8 cellular contexts compared by ENCODE assay signal in genomic region chr21:36130839-36131238, GRCh38. TPM values are rescaled to one million over a fixed set of nuclear protein-coding genes. Genes with fewer than 3 reads are reported as not detected.
A peak's percentile ranks its signal among the peaks of the same experiment; 100 is the strongest.
DNase-seq lines count a peak whose midpoint lies in the region; ATAC-seq, FAIRE-seq and TF ChIP-seq lines count a peak whose summit lies in the region.
"Not testable (repeated sequence)": the region's sequence is repeated elsewhere in the genome, so short reads cannot be mapped to it uniquely, and the experiment has no call there.

No MANE protein-coding gene starts in this region.

- peaks cover 16% of the 10 kb centered on the region for H3K4me1 ChIP-seq in CD4-positive, alpha-beta memory T cell (ENCODE audit: insufficient read depth, low read length)
- H3K4me1 ChIP-seq in PC-3 (ENCODE audit: insufficient read depth, low read length) = peaks cover 25% of the 10 kb centered on the region
- not testable (repeated sequence) for H3K4me1 ChIP-seq in astrocyte (ENCODE audit: insufficient read depth, low read length)

- TF ChIP-seq CTCF in HFF-Myc (IDR thresholded peaks at IDR 0.05; ENCODE audit: low read depth, low read length, missing control alignments); PC-3 (conservative IDR thresholded peaks at IDR 0.05; ENCODE audit: low read depth, low read length); astrocyte (IDR thresholded peaks at IDR 0.05; ENCODE audit: insufficient read depth, low read depth, low read length); glutamatergic neuron (IDR thresholded peaks at IDR 0.05; ENCODE audit: partially characterized antibody, unreplicated experiment): not testable (repeated sequence)

- H3K9me2 ChIP-seq in PC-3 (replicated peaks; ENCODE audit: low read length) = not testable (repeated sequence)

- intact Hi-C loops in CD4-positive, alpha-beta memory T cell (cut with micrococcal nuclease); PC-3 (cut with micrococcal nuclease): not testable (repeated sequence)

- POLR2A ChIA-PET in CD4-positive, alpha-beta memory T cell (lab: Charles Lee; ENCODE audit: partially characterized antibody) = interaction anchor here (0.6 kb wide), 1 partner anchor 73 kb away, joined by 3 read pairs; no protein-coding TSS in a partner anchor
- POLR2A ChIA-PET in PC-3 (lab: Charles Lee; ENCODE audit: unreplicated experiment) = interaction anchor here (0.6 kb wide), 1 partner anchor 142 kb away, joined by 3 read pairs; no protein-coding TSS in a partner anchor
- POLR2A ChIA-PET in activated CD4-positive, alpha-beta memory T cell treated with anti-CD3 and anti-CD28 coated beads, Interleukin-2, amount 10 ng/mL, durations not matched to agents 7 days and 5 days (lab: Charles Lee) = not testable (repeated sequence)
- POLR2A ChIA-PET in naive thymus-derived CD8-positive, alpha-beta T cell (lab: Charles Lee) = interaction anchor here (0.6 to 0.9 kb wide), 2 partner anchors 43 to 189 kb away, joined by 3 read pairs; partner anchors contain the start of gene MORC3

- peak overlapping the region; percentile 82 to 96 (median 88) for H3K4me3 Mint-ChIP-seq in CD4-positive, alpha-beta memory T cell
- H3K4me3 Mint-ChIP-seq in activated CD4-positive, alpha-beta memory T cell treated with anti-CD3 and anti-CD28 coated beads, Interleukin-2, amount 10 ng/mL, durations not matched to agents 7 days and 5 days = peak overlapping the region; percentile 75
- H3K4me3 Mint-ChIP-seq in astrocyte (ENCODE audit: unreplicated experiment) (peak overlapping the region; percentile 84), glutamatergic neuron (ENCODE audit: unreplicated experiment) (peak overlapping the region; percentile 83)
- H3K4me3 Mint-ChIP-seq in naive thymus-derived CD8-positive, alpha-beta T cell = peak overlapping the region; percentile 84 to 95 (median 92)
- H3K4me3 Mint-ChIP-seq in stimulated activated memory B cell treated with anti-CD40 and anti-IgM and Interleukin-4, amounts not matched to agents 10 μg/mL and 1 μg/mL and 100 μg/mL, for 72 hours = peak overlapping the region; percentile 92

- FAIRE-seq in astrocyte (lab: Jason Lieb, UNC) = not testable (repeated sequence)

- not testable (repeated sequence) for H3K4me3 ChIP-seq in CD4-positive, alpha-beta memory T cell (ENCODE audit: low read length in 2 of 2); astrocyte (ENCODE audit: insufficient read depth, low read depth, low read length)
- H3K4me3 ChIP-seq in HFF-Myc (replicated peaks; ENCODE audit: low read depth, low read length) (peak overlapping the region; percentile 36), PC-3 (ENCODE audit: low read length) (peak overlapping the region; percentile 66)

- peaks cover 14 to 34% (median 25%) of the 10 kb centered on the region in 4 donors for H3K4me1 Mint-ChIP-seq in CD4-positive, alpha-beta memory T cell
- H3K4me1 Mint-ChIP-seq in activated CD4-positive, alpha-beta memory T cell treated with anti-CD3 and anti-CD28 coated beads, Interleukin-2, amount 10 ng/mL, durations not matched to agents 7 days and 5 days = peaks cover 32% of the 10 kb centered on the region
- H3K4me1 Mint-ChIP-seq in astrocyte (ENCODE audit: low read depth, unreplicated experiment); glutamatergic neuron (ENCODE audit: low read depth, unreplicated experiment): not testable (repeated sequence)
- H3K4me1 Mint-ChIP-seq in naive thymus-derived CD8-positive, alpha-beta T cell = peaks cover 27 to 47% (median 33%) of the 10 kb centered on the region in 4 donors
- peaks cover 41% of the 10 kb centered on the region for H3K4me1 Mint-ChIP-seq in stimulated activated memory B cell treated with anti-CD40 and anti-IgM and Interleukin-4, amounts not matched to agents 10 μg/mL and 1 μg/mL and 100 μg/mL, for 72 hours

- peak overlapping the region; percentile 71 for H2AFZ ChIP-seq in PC-3 (ENCODE audit: low read length)
- peak overlapping the region; percentile 52 for H2AFZ ChIP-seq in astrocyte (ENCODE audit: low read depth, low read length)

- not testable (repeated sequence) for H3K36me3 Mint-ChIP-seq in CD4-positive, alpha-beta memory T cell; activated CD4-positive, alpha-beta memory T cell treated with anti-CD3 and anti-CD28 coated beads, Interleukin-2, amount 10 ng/mL, durations not matched to agents 7 days and 5 days (ENCODE audit: low read depth); astrocyte (ENCODE audit: low read depth, unreplicated experiment); glutamatergic neuron (ENCODE audit: unreplicated experiment); naive thymus-derived CD8-positive, alpha-beta T cell; stimulated activated memory B cell treated with anti-CD40 and anti-IgM and Interleukin-4, amounts not matched to agents 10 μg/mL and 1 μg/mL and 100 μg/mL, for 72 hours

- H4K20me1 ChIP-seq in PC-3 (ENCODE audit: low read length); astrocyte (ENCODE audit: insufficient read depth, low read length): not testable (repeated sequence)

- 0 out of 2 replicates have a peak overlapping the region, but pooled peaks have one; percentile 11 for H3K9ac ChIP-seq in PC-3 (ENCODE audit: low read length)
- H3K9ac ChIP-seq in astrocyte (ENCODE audit: low read length) = not testable (repeated sequence)

- peak overlapping the region in 4 of 7 donors; percentile 81 to 95 (median 87) for H3K27ac Mint-ChIP-seq in CD4-positive, alpha-beta memory T cell
- H3K27ac Mint-ChIP-seq in activated CD4-positive, alpha-beta memory T cell treated with anti-CD3 and anti-CD28 coated beads, Interleukin-2, amount 10 ng/mL, durations not matched to agents 7 days and 5 days; astrocyte (ENCODE audit: unreplicated experiment); glutamatergic neuron (ENCODE audit: unreplicated experiment): not testable (repeated sequence)
- H3K27ac Mint-ChIP-seq in naive thymus-derived CD8-positive, alpha-beta T cell = peak overlapping the region in 6 of 10 donors; percentile 10 to 94 (median 78)
- peak overlapping the region; percentile 90 for H3K27ac Mint-ChIP-seq in stimulated activated memory B cell treated with anti-CD40 and anti-IgM and Interleukin-4, amounts not matched to agents 10 μg/mL and 1 μg/mL and 100 μg/mL, for 72 hours

- H3K79me2 ChIP-seq in PC-3 (ENCODE audit: low read length); astrocyte (ENCODE audit: insufficient read depth, low read length): not testable (repeated sequence)

- not testable (repeated sequence) for H3K27ac ChIP-seq in CD4-positive, alpha-beta memory T cell (ENCODE audit: low read depth, low read length); PC-3 (ENCODE audit: low read length); astrocyte (ENCODE audit: low read depth, low read length)

- not testable (repeated sequence) for H3K27me3 Mint-ChIP-seq in CD4-positive, alpha-beta memory T cell; activated CD4-positive, alpha-beta memory T cell treated with anti-CD3 and anti-CD28 coated beads, Interleukin-2, amount 10 ng/mL, durations not matched to agents 7 days and 5 days; glutamatergic neuron (ENCODE audit: unreplicated experiment); naive thymus-derived CD8-positive, alpha-beta T cell; stimulated activated memory B cell treated with anti-CD40 and anti-IgM and Interleukin-4, amounts not matched to agents 10 μg/mL and 1 μg/mL and 100 μg/mL, for 72 hours
- peaks cover 22% of the 10 kb centered on the region for H3K27me3 Mint-ChIP-seq in astrocyte (ENCODE audit: low read depth, unreplicated experiment)

- not testable (repeated sequence) for ATAC-seq in PC-3; naive thymus-derived CD8-positive, alpha-beta T cell; stimulated activated memory B cell treated with anti-CD40 and anti-IgM and Interleukin-4, amounts not matched to agents 10 μg/mL and 1 μg/mL and 100 μg/mL, for 72 hours

- H3K9me3 Mint-ChIP-seq in CD4-positive, alpha-beta memory T cell; activated CD4-positive, alpha-beta memory T cell treated with anti-CD3 and anti-CD28 coated beads, Interleukin-2, amount 10 ng/mL, durations not matched to agents 7 days and 5 days; astrocyte (ENCODE audit: unreplicated experiment); glutamatergic neuron (ENCODE audit: unreplicated experiment); naive thymus-derived CD8-positive, alpha-beta T cell; stimulated activated memory B cell treated with anti-CD40 and anti-IgM and Interleukin-4, amounts not matched to agents 10 μg/mL and 1 μg/mL and 100 μg/mL, for 72 hours: not testable (repeated sequence)

- not testable (repeated sequence) for H3K36me3 ChIP-seq in CD4-positive, alpha-beta memory T cell (ENCODE audit: insufficient read depth, low read length); PC-3 (ENCODE audit: low read depth, low read length); astrocyte (ENCODE audit: insufficient read depth, low read length)

- BruUV-seq in PC-3 (replicated peaks; lab: Mats Ljungman, UMichigan) = not testable (repeated sequence)

- not testable (repeated sequence) for H3K9me3 ChIP-seq in CD4-positive, alpha-beta memory T cell (ENCODE audit: control insufficient read depth in 1 of 2, low read length in 2 of 2); PC-3 (ENCODE audit: low read length); astrocyte (ENCODE audit: insufficient read depth, low read depth, low read length)

- CTCF ChIA-PET in CD4-positive, alpha-beta memory T cell (lab: Charles Lee; ENCODE audit: partially characterized antibody); PC-3 (lab: Charles Lee); activated CD4-positive, alpha-beta memory T cell treated with anti-CD3 and anti-CD28 coated beads, Interleukin-2, amount 10 ng/mL, durations not matched to agents 7 days and 5 days (lab: Charles Lee): not testable (repeated sequence)

- not testable (repeated sequence) for DNase-seq in CD4-positive, alpha-beta memory T cell; HFF-Myc (ENCODE audit: extremely low read depth, low read depth); PC-3; activated CD4-positive, alpha-beta memory T cell treated with anti-CD3 and anti-CD28 coated beads, Interleukin-2, amount 10 ng/mL, durations not matched to agents 7 days and 5 days; astrocyte (ENCODE audit: low read depth); glutamatergic neuron; naive thymus-derived CD8-positive, alpha-beta T cell

- H3F3A ChIP-seq in PC-3 (ENCODE audit: low read length, unreplicated experiment) = not testable (repeated sequence)

- H3K27me3 ChIP-seq in CD4-positive, alpha-beta memory T cell (ENCODE audit: insufficient read depth, low read length); PC-3 (ENCODE audit: low read length); astrocyte (ENCODE audit: insufficient read depth, low read length): not testable (repeated sequence)

- H3K4me2 ChIP-seq in PC-3 (ENCODE audit: low read length) (peak overlapping the region; percentile 79), astrocyte (ENCODE audit: low read length) (peak overlapping the region; percentile 79)

RNA-seq across cellular contexts. Expression of gene CBR3, which starts 4.0 kb away (rescaled TPM):
- 1 to 10 TPM; 9.2 to 9.3 TPM for total RNA-seq in CD4-positive, alpha-beta memory T cell
- 10 to 100 TPM; 15.6 to 24.9 TPM for polyA plus RNA-seq in CD4-positive, alpha-beta memory T cell
- 49.3 and 56.3 TPM in 2 replicates for total RNA-seq in PC-3 (2014; rRNA removed)
- total RNA-seq in activated CD4-positive, alpha-beta memory T cell treated with anti-CD3 and anti-CD28 coated beads, Interleukin-2, amount 10 ng/mL, durations not matched to agents 7 days and 5 days = 10 to 100 TPM; 27.3 to 29.0 TPM
- total RNA-seq in astrocyte = 2.3 and 2.8 TPM in 2 replicates
- total RNA-seq in glutamatergic neuron (ENCODE audit: unreplicated experiment) = not detected
- 1 to 10 TPM; 4.6 to 5.3 TPM for total RNA-seq in naive thymus-derived CD8-positive, alpha-beta T cell
- 10 to 100 TPM in 1 of 3 donors, 1 to 10 TPM in 2; 5.4 to 11.6 (median 8.0) TPM for polyA plus RNA-seq in naive thymus-derived CD8-positive, alpha-beta T cell

RNA-seq across cellular contexts. Expression of gene DOP1B, which starts 25.8 kb away (rescaled TPM):
- total RNA-seq in CD4-positive, alpha-beta memory T cell = 10 to 100 TPM; 24.0 to 27.3 TPM
- 10 to 100 TPM in 1 of 2 donors, 1 to 10 TPM in 1; 3.2 to 13.7 TPM for polyA plus RNA-seq in CD4-positive, alpha-beta memory T cell
- total RNA-seq in PC-3 (2014; rRNA removed) = 7.0 and 8.9 TPM in 2 replicates
- 10 to 100 TPM; 23.1 to 24.9 TPM for total RNA-seq in activated CD4-positive, alpha-beta memory T cell treated with anti-CD3 and anti-CD28 coated beads, Interleukin-2, amount 10 ng/mL, durations not matched to agents 7 days and 5 days
- total RNA-seq in astrocyte = 22.2 and 26.1 TPM in 2 replicates
- 37.8 TPM for total RNA-seq in glutamatergic neuron (ENCODE audit: unreplicated experiment)
- total RNA-seq in naive thymus-derived CD8-positive, alpha-beta T cell = 10 to 100 TPM; 15.4 to 15.8 TPM
- 1 to 10 TPM; 4.6 to 8.4 (median 5.0) TPM for polyA plus RNA-seq in naive thymus-derived CD8-positive, alpha-beta T cell
